17 cellular contexts compared by ENCODE assay signal in genomic region chr1:228120351-228121091, GRCh38. TPM values are rescaled to one million over a fixed set of nuclear protein-coding genes. Genes with fewer than 3 reads are reported as not detected.
DNase-seq lines count a peak whose midpoint lies in the region; FAIRE-seq and TF ChIP-seq lines count a peak whose summit lies in the region.
"Had no signal": no experiment of that assay in that cellular context is flagged by ENCODE, and none has a peak within 500 bp of the region (broad histone marks: within the 10 kb centered on the region; RNA-seq: fewer than 3 reads in every experiment).

No MANE protein-coding gene starts in this region.

- dilution Hi-C loops in keratinocyte (cut with MboI; ENCODE audit: extremely low pct_ligation_motif_present, low sequenced_read_pairs) = no loop called here

- intact Hi-C loops in breast epithelium (cut with DNase I; ENCODE audit: low total_unique reads) = no loop called here
- intact Hi-C loops in activated T-helper 1 cell treated with anti-CD3 and anti-CD28 coated beads, Interleukin-12 subunit alpha, Interleukin-12 subunit beta, Interleukin-2, Interleukin-4 antibody, amounts not matched to agents 30 ng/mL and 10 ng/mL and 1 ng/mL, durations not matched to agents 14 hours and 24 hours and 36 hours (cut with micrococcal nuclease) = no loop called here

- H3K79me2 ChIP-seq in Karpas-422 (ENCODE audit: low read length) = peaks cover 52% of the 10 kb centered on the region
- H3K79me2 ChIP-seq in keratinocyte (ENCODE audit: control insufficient read depth, insufficient read depth, low read length) = peaks cover 13% of the 10 kb centered on the region

- peaks cover 2% of the 10 kb centered on the region for H3K27me3 Mint-ChIP-seq in activated T-helper 1 cell treated with anti-CD3 and anti-CD28 coated beads, Interleukin-12 subunit alpha, Interleukin-12 subunit beta, Interleukin-2, Interleukin-4 antibody, amounts not matched to agents 30 ng/mL and 10 ng/mL and 1 ng/mL, durations not matched to agents 14 hours and 24 hours and 36 hours (ENCODE audit: insufficient read depth)
- H3K27me3 Mint-ChIP-seq: IgD-negative memory B cell had no signal

- TF ChIP-seq POLR2A in breast epithelium (IDR thresholded peaks at IDR 0.05) = no peak

- peaks cover 8% of the 10 kb centered on the region for H3K9me3 Mint-ChIP-seq in activated T-helper 1 cell treated with anti-CD3 and anti-CD28 coated beads, Interleukin-12 subunit alpha, Interleukin-12 subunit beta, Interleukin-2, Interleukin-4 antibody, amounts not matched to agents 30 ng/mL and 10 ng/mL and 1 ng/mL, durations not matched to agents 14 hours and 24 hours and 36 hours
- H3K9me3 Mint-ChIP-seq: IgD-negative memory B cell had no signal

- no peaks in the 10 kb centered on the region for H3K9me1 ChIP-seq in keratinocyte (ENCODE audit: control insufficient read depth, extremely low read depth, insufficient read depth, low read length)

- peak; percentile 60 for DNase-seq in AG10803 (ENCODE audit: low read depth)
- DNase-seq in Karpas-422 = no peak
- no peak for DNase-seq in breast epithelium (ENCODE audit: low spot score in 2 of 2)
- DNase-seq in keratinocyte (ENCODE audit: low read depth, low spot score) = no peak
- DNase-seq in stimulated activated CD8-positive, alpha-beta memory T cell treated with anti-CD3 and anti-CD28 coated beads, Interleukin-4, amount 100 ng/mL, for 48 hours = no peak
- DNase-seq in activated T-helper 1 cell treated with anti-CD3 and anti-CD28 coated beads, Interleukin-12 subunit alpha, Interleukin-12 subunit beta, Interleukin-2, Interleukin-4 antibody, amounts not matched to agents 30 ng/mL and 10 ng/mL and 1 ng/mL, durations not matched to agents 14 hours and 24 hours and 36 hours (ENCODE audit: low spot score) = no peak
- no peak for DNase-seq in NCI-H69 (lab: John Stamatoyannopoulos, UW)
- DNase-seq in activated CD4-positive, CD25-positive, alpha-beta regulatory T cell (lab: John Stamatoyannopoulos, UW) = no peak
- DNase-seq: Calu3; effector CD4-positive, alpha-beta T cell; left cardiac atrium; NCI-H1930; right cardiac atrium; SJCRH30; T-helper 17 cell had no signal

- H3K4me3 Mint-ChIP-seq in activated T-helper 1 cell treated with anti-CD3 and anti-CD28 coated beads, Interleukin-12 subunit alpha, Interleukin-12 subunit beta, Interleukin-2, Interleukin-4 antibody, amounts not matched to agents 30 ng/mL and 10 ng/mL and 1 ng/mL, durations not matched to agents 14 hours and 24 hours and 36 hours = no peak overlapping the region
- H3K4me3 Mint-ChIP-seq: T-helper 17 cell had no signal

- H3K9me2 ChIP-seq in Karpas-422 (replicated peaks; ENCODE audit: insufficient read depth, low read length) = no peaks in the 10 kb centered on the region

- H2AFZ ChIP-seq in Karpas-422 (ENCODE audit: low read length) (peak overlapping the region; percentile 56), keratinocyte (ENCODE audit: control insufficient read depth, low read length) (peak overlapping the region; percentile 79)

- peak overlapping the region; percentile 64 for H3K9ac ChIP-seq in Karpas-422 (ENCODE audit: low read length)
- peak overlapping the region; percentile 67 for H3K9ac ChIP-seq in keratinocyte (ENCODE audit: control insufficient read depth, extremely low read depth, insufficient read depth, low read length)

- H3K36me3 ChIP-seq in Karpas-422 (ENCODE audit: insufficient read depth, low read length) (peaks cover 27% of the 10 kb centered on the region), breast epithelium (no peaks in the 10 kb centered on the region), keratinocyte (ENCODE audit: control insufficient read depth in 2 of 2, extremely low read depth in 1 of 2, insufficient read depth in 2 of 2, low read length in 2 of 2) (no peaks in the 10 kb centered on the region)
- H3K36me3 ChIP-seq: SJCRH30, suprapubic skin had no signal

- H3K4me1 Mint-ChIP-seq in activated T-helper 1 cell treated with anti-CD3 and anti-CD28 coated beads, Interleukin-12 subunit alpha, Interleukin-12 subunit beta, Interleukin-2, Interleukin-4 antibody, amounts not matched to agents 30 ng/mL and 10 ng/mL and 1 ng/mL, durations not matched to agents 14 hours and 24 hours and 36 hours (ENCODE audit: low read depth) = peaks cover 7% of the 10 kb centered on the region

- peak overlapping the region; percentile 77 for H3K4me2 ChIP-seq in Karpas-422 (ENCODE audit: low read depth, low read length, poor library complexity, severe bottlenecking)
- H3K4me2 ChIP-seq in keratinocyte (ENCODE audit: control insufficient read depth, extremely low read depth, insufficient read depth, low read depth, low read length) = peak overlapping the region; percentile 90

- TF ChIP-seq CTCF in AG10803 (conservative IDR thresholded peaks at IDR 0.05; ENCODE audit: low read length) (no peak), breast epithelium (IDR thresholded peaks at IDR 0.05) (no peak), keratinocyte (optimal IDR thresholded peaks at IDR 0.05 in 1 of 3, IDR thresholded peaks at IDR 0.05 in 1 of 3, conservative IDR thresholded peaks at IDR 0.05 in 1 of 3; ENCODE audit: extremely low read depth in 1 of 3, insufficient read depth in 2 of 3, low read length in 3 of 3) (peak in 2 of 3 experiments; percentile 5 to 11)

- FAIRE-seq in keratinocyte (lab: Jason Lieb, UNC) = peak; percentile 83

- no peak overlapping the region for H3K27ac Mint-ChIP-seq in activated T-helper 1 cell treated with anti-CD3 and anti-CD28 coated beads, Interleukin-12 subunit alpha, Interleukin-12 subunit beta, Interleukin-2, Interleukin-4 antibody, amounts not matched to agents 30 ng/mL and 10 ng/mL and 1 ng/mL, durations not matched to agents 14 hours and 24 hours and 36 hours
- H3K27ac Mint-ChIP-seq: T-helper 17 cell had no signal

- H4K20me1 ChIP-seq in Karpas-422 (ENCODE audit: insufficient read depth, low read depth, low read length) = no peaks in the 10 kb centered on the region
- H4K20me1 ChIP-seq in keratinocyte (ENCODE audit: control insufficient read depth, extremely low read depth, insufficient read depth, low read length) = no peaks in the 10 kb centered on the region

- H3K27ac ChIP-seq in Karpas-422 (ENCODE audit: low read length) = peak overlapping the region; percentile 72
- H3K27ac ChIP-seq in breast epithelium = peak overlapping the region; percentile 1 to 4
- peak overlapping the region; percentile 77 for H3K27ac ChIP-seq in keratinocyte (ENCODE audit: control insufficient read depth, insufficient read depth, low read length)
- H3K27ac ChIP-seq: SJCRH30, suprapubic skin had no signal

- no peak overlapping the region for H3K4me3 ChIP-seq in AG10803 (ENCODE audit: low read length)
- peak overlapping the region; percentile 66 for H3K4me3 ChIP-seq in Karpas-422 (ENCODE audit: low read length)
- H3K4me3 ChIP-seq in breast epithelium = no peak overlapping the region
- peak overlapping the region; percentile 36 to 61 (median 57) for H3K4me3 ChIP-seq in keratinocyte (ENCODE audit: control insufficient read depth in 2 of 3, extremely low read depth in 1 of 3, insufficient read depth in 2 of 3, low read depth in 1 of 3, low read length in 3 of 3)
- H3K4me3 ChIP-seq: SJCRH30, suprapubic skin had no signal

- H3K27me3 ChIP-seq in Karpas-422 (ENCODE audit: low read length) (no peaks in the 10 kb centered on the region), breast epithelium (no peaks in the 10 kb centered on the region), keratinocyte (ENCODE audit: control insufficient read depth, extremely low read depth, insufficient read depth, low read length) (no peaks in the 10 kb centered on the region)
- H3K27me3 ChIP-seq: suprapubic skin had no signal

- peaks cover 4% of the 10 kb centered on the region for H3K36me3 Mint-ChIP-seq in activated T-helper 1 cell treated with anti-CD3 and anti-CD28 coated beads, Interleukin-12 subunit alpha, Interleukin-12 subunit beta, Interleukin-2, Interleukin-4 antibody, amounts not matched to agents 30 ng/mL and 10 ng/mL and 1 ng/mL, durations not matched to agents 14 hours and 24 hours and 36 hours (ENCODE audit: low read depth)

- H3K9me3 ChIP-seq in Karpas-422 (ENCODE audit: low read length) (no peaks in the 10 kb centered on the region), breast epithelium (no peaks in the 10 kb centered on the region), keratinocyte (ENCODE audit: control insufficient read depth, low read depth, low read length) (no peaks in the 10 kb centered on the region)
- H3K9me3 ChIP-seq: suprapubic skin had no signal

- H3K4me1 ChIP-seq in Karpas-422 (ENCODE audit: low read length) (peaks cover 22% of the 10 kb centered on the region), breast epithelium (no peaks in the 10 kb centered on the region), keratinocyte (ENCODE audit: control insufficient read depth, extremely low read depth, insufficient read depth, low read length) (peaks cover 22% of the 10 kb centered on the region)
- H3K4me1 ChIP-seq: SJCRH30 had no signal

RNA-seq across cellular contexts. Expression of gene MRPL55, which starts 11.4 kb away (rescaled TPM):
- 76.6 and 79.2 TPM in 2 replicates for total RNA-seq in Karpas-422 (2014; rRNA removed; shearing (Covaris generic); ENCODE audit: low replicate concordance)
- total RNA-seq in breast epithelium = 100 to 1,000 TPM in 2 of 3 donors, 10 to 100 TPM in 1; 76.4 to 108 (median 102) TPM
- 28.4 to 53.7 TPM (median 49.3 TPM) in 3 replicates for polyA plus RNA-seq in keratinocyte
- polyA plus RNA-seq in keratinocyte (2011; ENCODE audit: low read depth) = 23.9 TPM
- 22.0 and 52.1 TPM in 2 replicates for polyA plus RNA-seq in keratinocyte (2011; cell fraction: cytosol; rRNA removed)
- 47.4 and 62.3 TPM in 2 replicates for polyA plus RNA-seq in keratinocyte (2011; cell fraction: nucleus; rRNA removed)
- polyA plus RNA-seq in keratinocyte (2012; ENCODE audit: low replicate concordance) = 34.4 and 51.8 TPM in 2 replicates
- 19.2 to 36.3 TPM (median 26.1 TPM) in 3 replicates for polyA minus RNA-seq in keratinocyte
- 48.9 TPM for polyA minus RNA-seq in keratinocyte (2011; cell fraction: cytosol; rRNA and poly(A)+ RNA removed)
- 9.9 and 18.3 TPM in 2 replicates for polyA minus RNA-seq in keratinocyte (2011; cell fraction: nucleus; rRNA and poly(A)+ RNA removed)
- total RNA-seq in activated T-helper 1 cell treated with anti-CD3 and anti-CD28 coated beads, Interleukin-12 subunit alpha, Interleukin-12 subunit beta, Interleukin-2, Interleukin-4 antibody, amounts not matched to agents 30 ng/mL and 10 ng/mL and 1 ng/mL, durations not matched to agents 14 hours and 24 hours and 36 hours = 53.3 and 61.7 TPM in 2 replicates

RNA-seq across cellular contexts. Expression of gene C1orf35, which starts 17.4 kb away (rescaled TPM):
- total RNA-seq in Karpas-422 (2014; rRNA removed; shearing (Covaris generic); ENCODE audit: low replicate concordance) = 10.4 and 24.7 TPM in 2 replicates
- total RNA-seq in breast epithelium = 10 to 100 TPM; 11.5 to 17.0 (median 15.7) TPM
- 8.2 to 11.9 TPM (median 10.0 TPM) in 3 replicates for polyA plus RNA-seq in keratinocyte
- 8.0 TPM for polyA plus RNA-seq in keratinocyte (2011; ENCODE audit: low read depth)
- 4.4 and 10.2 TPM in 2 replicates for polyA plus RNA-seq in keratinocyte (2011; cell fraction: cytosol; rRNA removed)
- 21.2 and 27.6 TPM in 2 replicates for polyA plus RNA-seq in keratinocyte (2011; cell fraction: nucleus; rRNA removed)
- 12.5 and 16.4 TPM in 2 replicates for polyA plus RNA-seq in keratinocyte (2012; ENCODE audit: low replicate concordance)
- polyA minus RNA-seq in keratinocyte = 0.99 to 7.7 TPM (median 1.2 TPM) in 3 replicates
- 7.7 TPM for polyA minus RNA-seq in keratinocyte (2011; cell fraction: cytosol; rRNA and poly(A)+ RNA removed)
- polyA minus RNA-seq in keratinocyte (2011; cell fraction: nucleus; rRNA and poly(A)+ RNA removed) = 2.4 and 2.8 TPM in 2 replicates
- 27.7 and 30.7 TPM in 2 replicates for total RNA-seq in activated T-helper 1 cell treated with anti-CD3 and anti-CD28 coated beads, Interleukin-12 subunit alpha, Interleukin-12 subunit beta, Interleukin-2, Interleukin-4 antibody, amounts not matched to agents 30 ng/mL and 10 ng/mL and 1 ng/mL, durations not matched to agents 14 hours and 24 hours and 36 hours

RNA-seq across cellular contexts. Expression of gene GUK1, which starts 19.6 kb away (rescaled TPM):
- 74.4 and 203 TPM in 2 replicates for total RNA-seq in Karpas-422 (2014; rRNA removed; shearing (Covaris generic); ENCODE audit: low replicate concordance)
- 100 to 1,000 TPM; 218 to 413 (median 333) TPM for total RNA-seq in breast epithelium
- polyA plus RNA-seq in keratinocyte = 412 to 877 TPM (median 450 TPM) in 3 replicates
- polyA plus RNA-seq in keratinocyte (2011; ENCODE audit: low read depth) = 259 TPM
- 279 and 743 TPM in 2 replicates for polyA plus RNA-seq in keratinocyte (2011; cell fraction: cytosol; rRNA removed)
- 254 and 303 TPM in 2 replicates for polyA plus RNA-seq in keratinocyte (2011; cell fraction: nucleus; rRNA removed)
- polyA plus RNA-seq in keratinocyte (2012; ENCODE audit: low replicate concordance) = 421 and 447 TPM in 2 replicates
- 198 to 329 TPM (median 216 TPM) in 3 replicates for polyA minus RNA-seq in keratinocyte
- polyA minus RNA-seq in keratinocyte (2011; cell fraction: cytosol; rRNA and poly(A)+ RNA removed) = 557 TPM
- polyA minus RNA-seq in keratinocyte (2011; cell fraction: nucleus; rRNA and poly(A)+ RNA removed) = 106 and 141 TPM in 2 replicates
- total RNA-seq in activated T-helper 1 cell treated with anti-CD3 and anti-CD28 coated beads, Interleukin-12 subunit alpha, Interleukin-12 subunit beta, Interleukin-2, Interleukin-4 antibody, amounts not matched to agents 30 ng/mL and 10 ng/mL and 1 ng/mL, durations not matched to agents 14 hours and 24 hours and 36 hours = 201 and 202 TPM in 2 replicates

RNA-seq across cellular contexts. Expression of gene GJC2, which starts 29.2 kb away (rescaled TPM):
- total RNA-seq in Karpas-422 (2014; rRNA removed; shearing (Covaris generic); ENCODE audit: low replicate concordance) = 0.69 TPM in 1 of 2 replicates, not detected in the other
- total RNA-seq in breast epithelium = 1 to 10 TPM; 1.3 TPM
- polyA plus RNA-seq in keratinocyte = 0.37 to 0.63 TPM (median 0.58 TPM) in 3 replicates
- polyA plus RNA-seq in keratinocyte (2011; ENCODE audit: low read depth) = 0.39 TPM
- polyA plus RNA-seq in keratinocyte (2011; cell fraction: cytosol; rRNA removed) = 0.17 and 0.52 TPM in 2 replicates
- 0.56 and 0.79 TPM in 2 replicates for polyA plus RNA-seq in keratinocyte (2011; cell fraction: nucleus; rRNA removed)
- polyA plus RNA-seq in keratinocyte (2012; ENCODE audit: low replicate concordance) = 0.73 and 0.81 TPM in 2 replicates
- 0.33 to 0.52 TPM (median 0.51 TPM) in 3 replicates for polyA minus RNA-seq in keratinocyte
- polyA minus RNA-seq in keratinocyte (2011; cell fraction: cytosol; rRNA and poly(A)+ RNA removed) = 2.9 TPM
- 0.31 and 1.1 TPM in 2 replicates for polyA minus RNA-seq in keratinocyte (2011; cell fraction: nucleus; rRNA and poly(A)+ RNA removed)
- 0.61 and 0.93 TPM in 2 replicates for total RNA-seq in activated T-helper 1 cell treated with anti-CD3 and anti-CD28 coated beads, Interleukin-12 subunit alpha, Interleukin-12 subunit beta, Interleukin-2, Interleukin-4 antibody, amounts not matched to agents 30 ng/mL and 10 ng/mL and 1 ng/mL, durations not matched to agents 14 hours and 24 hours and 36 hours
- polyA plus RNA-seq: IgD-negative memory B cell had no signal

RNA-seq across cellular contexts. Expression of gene ARF1, which starts 38.0 kb away (rescaled TPM):
- 107 and 139 TPM in 2 replicates for total RNA-seq in Karpas-422 (2014; rRNA removed; shearing (Covaris generic); ENCODE audit: low replicate concordance)
- 100 to 1,000 TPM; 263 to 295 (median 292) TPM for total RNA-seq in breast epithelium
- polyA plus RNA-seq in keratinocyte = 295 to 451 TPM (median 325 TPM) in 3 replicates
- polyA plus RNA-seq in keratinocyte (2011; ENCODE audit: low read depth) = 343 TPM
- 346 and 552 TPM in 2 replicates for polyA plus RNA-seq in keratinocyte (2011; cell fraction: cytosol; rRNA removed)
- 224 and 326 TPM in 2 replicates for polyA plus RNA-seq in keratinocyte (2011; cell fraction: nucleus; rRNA removed)
- 371 and 391 TPM in 2 replicates for polyA plus RNA-seq in keratinocyte (2012; ENCODE audit: low replicate concordance)
- polyA minus RNA-seq in keratinocyte = 457 to 846 TPM (median 598 TPM) in 3 replicates
- polyA minus RNA-seq in keratinocyte (2011; cell fraction: cytosol; rRNA and poly(A)+ RNA removed) = 776 TPM
- 151 and 170 TPM in 2 replicates for polyA minus RNA-seq in keratinocyte (2011; cell fraction: nucleus; rRNA and poly(A)+ RNA removed)
- total RNA-seq in activated T-helper 1 cell treated with anti-CD3 and anti-CD28 coated beads, Interleukin-12 subunit alpha, Interleukin-12 subunit beta, Interleukin-2, Interleukin-4 antibody, amounts not matched to agents 30 ng/mL and 10 ng/mL and 1 ng/mL, durations not matched to agents 14 hours and 24 hours and 36 hours = 404 TPM in 2 replicates

Comparison
In these comparisons a context has a peak if more than half of its experiments do, and no peak if none do; other contexts are left out.
1. H3K4me3 ChIP-seq: peak in Karpas-422 (single experiment) and keratinocyte (3 of 3); none in AG10803 (single experiment) and breast epithelium (0 of 3).
2. CTCF ChIP-seq: peak in keratinocyte (2 of 3); none in AG10803 (single experiment) and breast epithelium (0 of 3).
3. H3K27ac ChIP-seq: peak in every context shown above with its lines; median percentile 77 in keratinocyte; 72 in Karpas-422; 2 in breast epithelium.